In the genomic region with DNA sequence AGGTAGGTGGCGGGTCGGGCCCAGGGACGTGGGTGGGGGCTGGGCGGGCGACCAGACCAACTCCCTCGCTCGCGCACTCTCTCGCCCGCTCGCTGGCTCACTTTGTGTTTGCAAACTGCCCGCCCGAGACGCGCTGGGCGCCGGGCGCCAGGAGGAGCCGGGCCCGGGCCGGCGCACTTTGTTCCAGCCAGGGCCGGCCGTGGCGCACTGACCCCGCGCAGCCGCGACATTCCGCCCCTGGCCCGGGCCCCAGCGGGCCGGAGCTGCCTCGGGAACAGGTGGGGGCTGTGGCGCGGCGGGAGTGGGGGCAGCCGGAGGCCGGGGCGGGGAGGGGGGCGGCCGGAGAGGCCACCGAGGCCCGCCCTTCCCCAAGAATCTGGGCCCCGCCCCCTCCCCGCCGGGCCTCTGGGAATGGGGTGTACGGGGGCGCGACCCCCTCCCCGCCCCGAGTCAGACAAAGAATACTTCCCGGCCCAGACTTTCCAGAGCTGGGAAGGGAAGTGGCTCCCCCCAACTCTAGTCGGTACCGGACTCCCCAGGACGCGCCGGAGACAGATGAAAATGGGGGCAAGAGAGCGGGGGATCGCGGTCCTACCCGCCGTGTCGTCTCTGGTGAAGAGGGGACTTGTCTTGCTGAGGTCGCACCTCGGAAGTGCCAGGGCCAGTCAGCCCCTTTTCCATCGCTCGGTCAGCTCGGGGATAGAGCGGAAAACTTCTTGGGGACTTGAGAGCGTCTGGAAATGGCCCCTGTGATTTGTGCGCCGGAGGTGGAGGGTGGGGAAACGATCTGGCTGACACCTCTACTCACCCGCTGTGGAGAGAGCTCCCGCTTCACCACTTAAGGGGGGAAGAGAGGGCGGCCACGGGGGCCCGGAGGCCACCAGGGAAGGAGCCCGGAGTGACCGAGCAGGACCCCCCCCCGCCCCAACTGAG, we compare ENCODE assay signal across 1 cellular context.
TF ChIP-seq lines count a peak whose summit lies in the region.

No MANE protein-coding gene starts in this region.

TF ChIP-seq in HepG2, 621 proteins besides CTCF, POLR2A, EP300 and RAD21 (continued from another document and continues in another):
- TF ChIP-seq, protein P1, sequence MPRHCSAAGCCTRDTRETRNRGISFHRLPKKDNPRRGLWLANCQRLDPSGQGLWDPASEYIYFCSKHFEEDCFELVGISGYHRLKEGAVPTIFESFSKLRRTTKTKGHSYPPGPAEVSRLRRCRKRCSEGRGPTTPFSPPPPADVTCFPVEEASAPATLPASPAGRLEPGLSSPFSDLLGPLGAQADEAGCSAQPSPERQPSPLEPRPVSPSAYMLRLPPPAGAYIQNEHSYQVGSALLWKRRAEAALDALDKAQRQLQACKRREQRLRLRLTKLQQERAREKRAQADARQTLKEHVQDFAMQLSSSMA (CRISPR knock-in tag; IDR thresholded peaks at IDR 0.05): 0 out of 2 replicates have a peak, but pooled peaks have one; percentile 56
- TF ChIP-seq MYC (CRISPR knock-in tag; IDR thresholded peaks at IDR 0.05; ENCODE audit: borderline replicate concordance): no peak; the same call in 1 of the 2 replicates
- TF ChIP-seq RFXAP (CRISPR knock-in tag; IDR thresholded peaks at IDR 0.05; ENCODE audit: borderline replicate concordance): 0 out of 2 replicates have a peak, but pooled peaks have one; percentile 11
- TF ChIP-seq, protein P2, sequence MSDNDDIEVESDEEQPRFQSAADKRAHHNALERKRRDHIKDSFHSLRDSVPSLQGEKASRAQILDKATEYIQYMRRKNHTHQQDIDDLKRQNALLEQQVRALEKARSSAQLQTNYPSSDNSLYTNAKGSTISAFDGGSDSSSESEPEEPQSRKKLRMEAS (IDR thresholded peaks at IDR 0.05): 0 out of 2 replicates have a peak, but pooled peaks have one; percentile 31
- TF ChIP-seq NFIB (CRISPR knock-in tag; IDR thresholded peaks at IDR 0.05; ENCODE audit: borderline replicate concordance): no peak
- TF ChIP-seq, protein P3, sequence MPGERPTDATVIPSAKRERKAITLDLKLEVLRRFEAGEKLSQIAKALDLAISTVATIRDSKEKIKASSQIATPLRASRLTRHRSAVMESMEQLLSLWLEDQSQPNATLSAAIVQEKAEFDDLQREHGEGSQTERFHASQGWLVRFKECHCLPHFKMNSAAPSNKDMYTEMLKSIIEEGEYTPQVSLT (CRISPR knock-in tag; IDR thresholded peaks at IDR 0.05; ENCODE audit: borderline replicate concordance, low read depth): no peak
- TF ChIP-seq HCFC1 (IDR thresholded peaks at IDR 0.05; ENCODE audit: low read depth, low read length): no peak
- TF ChIP-seq ZNF329 (CRISPR knock-in tag; IDR thresholded peaks at IDR 0.05; ENCODE audit: low read depth): no peak
- TF ChIP-seq, protein P4, sequence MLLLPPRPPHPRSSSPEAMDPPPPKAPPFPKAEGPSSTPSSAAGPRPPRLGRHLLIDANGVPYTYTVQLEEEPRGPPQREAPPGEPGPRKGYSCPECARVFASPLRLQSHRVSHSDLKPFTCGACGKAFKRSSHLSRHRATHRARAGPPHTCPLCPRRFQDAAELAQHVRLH (CRISPR knock-in tag; IDR thresholded peaks at IDR 0.05; ENCODE audit: borderline replicate concordance, low read depth): no peak
- TF ChIP-seq HDAC1 (CRISPR knock-in tag; IDR thresholded peaks at IDR 0.05): peak; percentile 48
- no peak for TF ChIP-seq ZNF570 (CRISPR knock-in tag; IDR thresholded peaks at IDR 0.05; ENCODE audit: borderline replicate concordance)
- TF ChIP-seq, protein P5, sequence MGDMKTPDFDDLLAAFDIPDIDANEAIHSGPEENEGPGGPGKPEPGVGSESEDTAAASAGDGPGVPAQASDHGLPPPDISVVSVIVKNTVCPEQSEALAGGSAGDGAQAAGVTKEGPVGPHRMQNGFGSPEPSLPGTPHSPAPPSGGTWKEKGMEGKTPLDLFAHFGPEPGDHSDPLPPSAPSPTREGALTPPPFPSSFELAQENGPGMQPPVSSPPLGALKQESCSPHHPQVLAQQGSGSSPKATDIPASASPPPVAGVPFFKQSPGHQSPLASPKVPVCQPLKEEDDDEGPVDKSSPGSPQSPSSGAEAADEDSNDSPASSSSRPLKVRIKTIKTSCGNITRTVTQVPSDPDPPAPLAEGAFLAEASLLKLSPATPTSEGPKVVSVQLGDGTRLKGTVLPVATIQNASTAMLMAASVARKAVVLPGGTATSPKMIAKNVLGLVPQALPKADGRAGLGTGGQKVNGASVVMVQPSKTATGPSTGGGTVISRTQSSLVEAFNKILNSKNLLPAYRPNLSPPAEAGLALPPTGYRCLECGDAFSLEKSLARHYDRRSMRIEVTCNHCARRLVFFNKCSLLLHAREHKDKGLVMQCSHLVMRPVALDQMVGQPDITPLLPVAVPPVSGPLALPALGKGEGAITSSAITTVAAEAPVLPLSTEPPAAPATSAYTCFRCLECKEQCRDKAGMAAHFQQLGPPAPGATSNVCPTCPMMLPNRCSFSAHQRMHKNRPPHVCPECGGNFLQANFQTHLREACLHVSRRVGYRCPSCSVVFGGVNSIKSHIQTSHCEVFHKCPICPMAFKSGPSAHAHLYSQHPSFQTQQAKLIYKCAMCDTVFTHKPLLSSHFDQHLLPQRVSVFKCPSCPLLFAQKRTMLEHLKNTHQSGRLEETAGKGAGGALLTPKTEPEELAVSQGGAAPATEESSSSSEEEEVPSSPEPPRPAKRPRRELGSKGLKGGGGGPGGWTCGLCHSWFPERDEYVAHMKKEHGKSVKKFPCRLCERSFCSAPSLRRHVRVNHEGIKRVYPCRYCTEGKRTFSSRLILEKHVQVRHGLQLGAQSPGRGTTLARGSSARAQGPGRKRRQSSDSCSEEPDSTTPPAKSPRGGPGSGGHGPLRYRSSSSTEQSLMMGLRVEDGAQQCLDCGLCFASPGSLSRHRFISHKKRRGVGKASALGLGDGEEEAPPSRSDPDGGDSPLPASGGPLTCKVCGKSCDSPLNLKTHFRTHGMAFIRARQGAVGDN (CRISPR knock-in tag; IDR thresholded peaks at IDR 0.05): peak; percentile 51
- no peak for TF ChIP-seq ZNF549 (CRISPR knock-in tag; IDR thresholded peaks at IDR 0.05)
- peak; percentile 25; the same call in 1 of the 2 replicates for TF ChIP-seq ZSCAN31 (CRISPR knock-in tag; IDR thresholded peaks at IDR 0.05; ENCODE audit: low read depth)
- no peak for TF ChIP-seq MED8 (CRISPR knock-in tag; IDR thresholded peaks at IDR 0.05; ENCODE audit: insufficient replicate concordance)
- 0 out of 2 replicates have a peak, but pooled peaks have one; percentile 0 for TF ChIP-seq ZNF607 (CRISPR knock-in tag; IDR thresholded peaks at IDR 0.05; ENCODE audit: borderline replicate concordance)
- TF ChIP-seq BHLHE40 (IDR thresholded peaks at IDR 0.05; ENCODE audit: low read length): no peak
- no peak for TF ChIP-seq ZNF792 (CRISPR knock-in tag; IDR thresholded peaks at IDR 0.05)
- TF ChIP-seq HIVEP1 (CRISPR knock-in tag; IDR thresholded peaks at IDR 0.05): no peak
- TF ChIP-seq GABPB1 (CRISPR knock-in tag; IDR thresholded peaks at IDR 0.05): 0 out of 2 replicates have a peak, but pooled peaks have one; percentile 11
- TF ChIP-seq MEF2D (CRISPR knock-in tag; IDR thresholded peaks at IDR 0.05): peak; percentile 32; the same call in 1 of the 2 replicates
- no peak for TF ChIP-seq ETV6 (CRISPR knock-in tag; conservative IDR thresholded peaks at IDR 0.05)
- TF ChIP-seq XRCC5 (optimal IDR thresholded peaks at IDR 0.05; ENCODE audit: low read length): no peak
- TF ChIP-seq, protein P6, sequence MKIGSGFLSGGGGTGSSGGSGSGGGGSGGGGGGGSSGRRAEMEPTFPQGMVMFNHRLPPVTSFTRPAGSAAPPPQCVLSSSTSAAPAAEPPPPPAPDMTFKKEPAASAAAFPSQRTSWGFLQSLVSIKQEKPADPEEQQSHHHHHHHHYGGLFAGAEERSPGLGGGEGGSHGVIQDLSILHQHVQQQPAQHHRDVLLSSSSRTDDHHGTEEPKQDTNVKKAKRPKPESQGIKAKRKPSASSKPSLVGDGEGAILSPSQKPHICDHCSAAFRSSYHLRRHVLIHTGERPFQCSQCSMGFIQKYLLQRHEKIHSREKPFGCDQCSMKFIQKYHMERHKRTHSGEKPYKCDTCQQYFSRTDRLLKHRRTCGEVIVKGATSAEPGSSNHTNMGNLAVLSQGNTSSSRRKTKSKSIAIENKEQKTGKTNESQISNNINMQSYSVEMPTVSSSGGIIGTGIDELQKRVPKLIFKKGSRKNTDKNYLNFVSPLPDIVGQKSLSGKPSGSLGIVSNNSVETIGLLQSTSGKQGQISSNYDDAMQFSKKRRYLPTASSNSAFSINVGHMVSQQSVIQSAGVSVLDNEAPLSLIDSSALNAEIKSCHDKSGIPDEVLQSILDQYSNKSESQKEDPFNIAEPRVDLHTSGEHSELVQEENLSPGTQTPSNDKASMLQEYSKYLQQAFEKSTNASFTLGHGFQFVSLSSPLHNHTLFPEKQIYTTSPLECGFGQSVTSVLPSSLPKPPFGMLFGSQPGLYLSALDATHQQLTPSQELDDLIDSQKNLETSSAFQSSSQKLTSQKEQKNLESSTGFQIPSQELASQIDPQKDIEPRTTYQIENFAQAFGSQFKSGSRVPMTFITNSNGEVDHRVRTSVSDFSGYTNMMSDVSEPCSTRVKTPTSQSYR (CRISPR knock-in tag; IDR thresholded peaks at IDR 0.05; ENCODE audit: borderline replicate concordance): peak; percentile 50; the same call in 1 of the 2 replicates
- TF ChIP-seq, protein P7, sequence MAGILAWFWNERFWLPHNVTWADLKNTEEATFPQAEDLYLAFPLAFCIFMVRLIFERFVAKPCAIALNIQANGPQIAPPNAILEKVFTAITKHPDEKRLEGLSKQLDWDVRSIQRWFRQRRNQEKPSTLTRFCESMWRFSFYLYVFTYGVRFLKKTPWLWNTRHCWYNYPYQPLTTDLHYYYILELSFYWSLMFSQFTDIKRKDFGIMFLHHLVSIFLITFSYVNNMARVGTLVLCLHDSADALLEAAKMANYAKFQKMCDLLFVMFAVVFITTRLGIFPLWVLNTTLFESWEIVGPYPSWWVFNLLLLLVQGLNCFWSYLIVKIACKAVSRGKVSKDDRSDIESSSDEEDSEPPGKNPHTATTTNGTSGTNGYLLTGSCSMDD (CRISPR knock-in tag; IDR thresholded peaks at IDR 0.05): no peak
- TF ChIP-seq, protein P8, sequence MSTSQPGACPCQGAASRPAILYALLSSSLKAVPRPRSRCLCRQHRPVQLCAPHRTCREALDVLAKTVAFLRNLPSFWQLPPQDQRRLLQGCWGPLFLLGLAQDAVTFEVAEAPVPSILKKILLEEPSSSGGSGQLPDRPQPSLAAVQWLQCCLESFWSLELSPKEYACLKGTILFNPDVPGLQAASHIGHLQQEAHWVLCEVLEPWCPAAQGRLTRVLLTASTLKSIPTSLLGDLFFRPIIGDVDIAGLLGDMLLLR (CRISPR knock-in tag; IDR thresholded peaks at IDR 0.05): no peak; the same call in 1 of the 2 replicates
- TF ChIP-seq ZSCAN25 (CRISPR knock-in tag; IDR thresholded peaks at IDR 0.05): 0 out of 2 replicates have a peak, but pooled peaks have one; percentile 51
- TF ChIP-seq TBX2 (CRISPR knock-in tag; IDR thresholded peaks at IDR 0.05; ENCODE audit: borderline replicate concordance): no peak
- TF ChIP-seq ZNF3 (CRISPR knock-in tag; IDR thresholded peaks at IDR 0.05): no peak
- TF ChIP-seq NFE2L1 (CRISPR knock-in tag; IDR thresholded peaks at IDR 0.05; ENCODE audit: borderline replicate concordance): no peak
- TF ChIP-seq ZMYM3 (CRISPR knock-in tag; IDR thresholded peaks at IDR 0.05): no peak
- TF ChIP-seq EZH2 (conservative IDR thresholded peaks at IDR 0.05; ENCODE audit: low read depth, low read length): no peak
- 0 out of 2 replicates have a peak, but pooled peaks have one; percentile 48 for TF ChIP-seq ZNF788 (CRISPR knock-in tag; IDR thresholded peaks at IDR 0.05; ENCODE audit: borderline replicate concordance)
- TF ChIP-seq ZNF781 (CRISPR knock-in tag; IDR thresholded peaks at IDR 0.05; ENCODE audit: borderline replicate concordance, not compliant biosample characterization): peak; percentile 30
- TF ChIP-seq, protein P9, sequence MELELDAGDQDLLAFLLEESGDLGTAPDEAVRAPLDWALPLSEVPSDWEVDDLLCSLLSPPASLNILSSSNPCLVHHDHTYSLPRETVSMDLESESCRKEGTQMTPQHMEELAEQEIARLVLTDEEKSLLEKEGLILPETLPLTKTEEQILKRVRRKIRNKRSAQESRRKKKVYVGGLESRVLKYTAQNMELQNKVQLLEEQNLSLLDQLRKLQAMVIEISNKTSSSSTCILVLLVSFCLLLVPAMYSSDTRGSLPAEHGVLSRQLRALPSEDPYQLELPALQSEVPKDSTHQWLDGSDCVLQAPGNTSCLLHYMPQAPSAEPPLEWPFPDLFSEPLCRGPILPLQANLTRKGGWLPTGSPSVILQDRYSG (CRISPR knock-in tag; IDR thresholded peaks at IDR 0.05): peak; percentile 51; the same call in 1 of the 2 replicates
- TF ChIP-seq, protein P10, sequence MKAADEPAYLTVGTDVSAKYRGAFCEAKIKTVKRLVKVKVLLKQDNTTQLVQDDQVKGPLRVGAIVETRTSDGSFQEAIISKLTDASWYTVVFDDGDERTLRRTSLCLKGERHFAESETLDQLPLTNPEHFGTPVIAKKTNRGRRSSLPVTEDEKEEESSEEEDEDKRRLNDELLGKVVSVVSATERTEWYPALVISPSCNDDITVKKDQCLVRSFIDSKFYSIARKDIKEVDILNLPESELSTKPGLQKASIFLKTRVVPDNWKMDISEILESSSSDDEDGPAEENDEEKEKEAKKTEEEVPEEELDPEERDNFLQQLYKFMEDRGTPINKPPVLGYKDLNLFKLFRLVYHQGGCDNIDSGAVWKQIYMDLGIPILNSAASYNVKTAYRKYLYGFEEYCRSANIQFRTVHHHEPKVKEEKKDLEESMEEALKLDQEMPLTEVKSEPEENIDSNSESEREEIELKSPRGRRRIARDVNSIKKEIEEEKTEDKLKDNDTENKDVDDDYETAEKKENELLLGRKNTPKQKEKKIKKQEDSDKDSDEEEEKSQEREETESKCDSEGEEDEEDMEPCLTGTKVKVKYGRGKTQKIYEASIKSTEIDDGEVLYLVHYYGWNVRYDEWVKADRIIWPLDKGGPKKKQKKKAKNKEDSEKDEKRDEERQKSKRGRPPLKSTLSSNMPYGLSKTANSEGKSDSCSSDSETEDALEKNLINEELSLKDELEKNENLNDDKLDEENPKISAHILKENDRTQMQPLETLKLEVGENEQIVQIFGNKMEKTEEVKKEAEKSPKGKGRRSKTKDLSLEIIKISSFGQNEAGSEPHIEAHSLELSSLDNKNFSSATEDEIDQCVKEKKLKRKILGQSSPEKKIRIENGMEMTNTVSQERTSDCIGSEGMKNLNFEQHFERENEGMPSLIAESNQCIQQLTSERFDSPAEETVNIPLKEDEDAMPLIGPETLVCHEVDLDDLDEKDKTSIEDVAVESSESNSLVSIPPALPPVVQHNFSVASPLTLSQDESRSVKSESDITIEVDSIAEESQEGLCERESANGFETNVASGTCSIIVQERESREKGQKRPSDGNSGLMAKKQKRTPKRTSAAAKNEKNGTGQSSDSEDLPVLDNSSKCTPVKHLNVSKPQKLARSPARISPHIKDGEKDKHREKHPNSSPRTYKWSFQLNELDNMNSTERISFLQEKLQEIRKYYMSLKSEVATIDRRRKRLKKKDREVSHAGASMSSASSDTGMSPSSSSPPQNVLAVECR (CRISPR knock-in tag; IDR thresholded peaks at IDR 0.05; ENCODE audit: borderline replicate concordance): peak; percentile 54
- TF ChIP-seq, protein P11, sequence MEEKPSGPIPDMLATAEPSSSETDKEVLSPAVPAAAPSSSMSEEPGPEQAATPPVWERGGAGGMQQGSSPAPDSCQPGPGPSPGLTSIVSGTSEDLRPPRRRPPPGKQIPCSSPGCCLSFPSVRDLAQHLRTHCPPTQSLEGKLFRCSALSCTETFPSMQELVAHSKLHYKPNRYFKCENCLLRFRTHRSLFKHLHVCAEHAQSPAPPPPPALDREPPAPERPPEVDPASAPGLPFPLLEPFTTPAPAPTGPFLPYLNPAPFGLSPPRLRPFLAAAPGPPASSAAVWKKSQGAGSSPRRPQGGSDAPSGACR (CRISPR knock-in tag; IDR thresholded peaks at IDR 0.05): no peak
- TF ChIP-seq FOXO1 (CRISPR knock-in tag; IDR thresholded peaks at IDR 0.05): no peak
- TF ChIP-seq ZFX (CRISPR knock-in tag; IDR thresholded peaks at IDR 0.05; ENCODE audit: low read depth): peak; percentile 47
- no peak for TF ChIP-seq ZFP90 (CRISPR knock-in tag; IDR thresholded peaks at IDR 0.05; ENCODE audit: borderline replicate concordance)
